1 cellular context compared by ENCODE assay signal in genomic region chr4:68927165-68927564, GRCh38.
TF ChIP-seq lines count a peak whose summit lies in the region.

No MANE protein-coding gene starts in this region.

TF ChIP-seq in H1, 55 proteins besides CTCF, POLR2A, EP300 and RAD21:
- TF ChIP-seq NANOG (IDR thresholded peaks at IDR 0.05; ENCODE audit: insufficient read depth, low read depth, low read length, poor library complexity, severe bottlenecking), result no peak
- TF ChIP-seq EGR1 (IDR thresholded peaks at IDR 0.05; ENCODE audit: borderline replicate concordance, low read depth, low read length), result no peak
- no peak for TF ChIP-seq CREB1 (IDR thresholded peaks at IDR 0.05)
- no peak for TF ChIP-seq TEAD4 (IDR thresholded peaks at IDR 0.05; ENCODE audit: low read depth, low read length)
- TF ChIP-seq TAF7 (optimal IDR thresholded peaks at IDR 0.05; ENCODE audit: borderline replicate concordance, low read depth, low read length), result no peak
- TF ChIP-seq PHF8 (conservative IDR thresholded peaks at IDR 0.05; ENCODE audit: low read depth, low read length), result no peak
- no peak for TF ChIP-seq SIX5 (IDR thresholded peaks at IDR 0.05; ENCODE audit: low read depth, low read length)
- TF ChIP-seq KDM5A (IDR thresholded peaks at IDR 0.05; ENCODE audit: low read length), result no peak
- TF ChIP-seq CHD2 (IDR thresholded peaks at IDR 0.05; ENCODE audit: low read length), result no peak
- no peak for TF ChIP-seq ZNF274 (IDR thresholded peaks at IDR 0.05; ENCODE audit: borderline replicate concordance, extremely low read depth, low read length)
- no peak for TF ChIP-seq KDM1A (IDR thresholded peaks at IDR 0.05; ENCODE audit: borderline replicate concordance, low read length)
- no peak for TF ChIP-seq JUND (IDR thresholded peaks at IDR 0.05; ENCODE audit: low read length)
- no peak for TF ChIP-seq SIRT6 (IDR thresholded peaks at IDR 0.05; ENCODE audit: low read length)
- no peak for TF ChIP-seq POLR2AphosphoS5 (IDR thresholded peaks at IDR 0.05; ENCODE audit: low read depth, low read length)
- TF ChIP-seq BCL11A (IDR thresholded peaks at IDR 0.05; ENCODE audit: low read depth in 2 of 2, low read length in 2 of 2), result no peak
